16 cellular contexts compared by ENCODE assay signal in genomic region chr1:162088281-162088969, GRCh38. TPM values are rescaled to one million over a fixed set of nuclear protein-coding genes. Genes with fewer than 3 reads are reported as not detected.
"Had no signal": no experiment of that assay in that cellular context is flagged by ENCODE, and none has a peak within 500 bp of the region (broad histone marks: within the 10 kb centered on the region; RNA-seq: fewer than 3 reads in every experiment).

No MANE protein-coding gene starts in this region.

- ATAC-seq: activated CD8-positive, alpha-beta memory T cell treated with anti-CD3 and anti-CD28 coated beads, Interleukin-2, amount 10 ng/mL, durations not matched to agents 7 days and 5 days; lower lobe of right lung; stimulated activated effector memory CD8-positive, alpha-beta T cell treated with anti-CD3 and anti-CD28 coated beads, Interleukin-12 subunit alpha, Interleukin-12 subunit beta, amount 100 ng/mL, for 72 hours had no signal

- DNase-seq: activated CD4-positive, alpha-beta T cell treated with anti-CD3 and anti-CD28 coated beads, Interleukin-2, amount 50 U/mL, for 4 hours; activated CD4-positive, CD25-positive, alpha-beta regulatory T cell treated with anti-CD3 and anti-CD28 coated beads, Interleukin-2, amount 50 U/mL, for 72 hours; activated CD8-positive, alpha-beta memory T cell treated with anti-CD3 and anti-CD28 coated beads, Interleukin-2, amount 10 ng/mL, durations not matched to agents 7 days and 5 days; activated effector memory CD4-positive, alpha-beta T cell treated with anti-CD3 and anti-CD28 coated beads, Interleukin-2, amount 50 U/mL, for 16 hours; activated naive CD8-positive, alpha-beta T cell treated with anti-CD3 and anti-CD28 coated beads, Interleukin-2, amount 10 ng/mL, durations not matched to agents 7 days and 5 days; activated T-cell treated with anti-CD3 and anti-CD28 coated beads, Interleukin-2, amount 50 U/mL, for 24 hours; anterior cingulate cortex; kidney; lower lobe of right lung; midbrain; naive B cell; small intestine had no signal

- H3K4me3 ChIP-seq: breast epithelium, lower lobe of right lung, right atrium auricular region, tibial nerve had no signal

RNA-seq across cellular contexts. Expression of gene NOS1AP, which starts 18.9 kb away (rescaled TPM):
- total RNA-seq: activated CD8-positive, alpha-beta memory T cell treated with anti-CD3 and anti-CD28 coated beads, Interleukin-2, amount 10 ng/mL, durations not matched to agents 7 days and 5 days; activated naive CD8-positive, alpha-beta T cell treated with anti-CD3 and anti-CD28 coated beads, Interleukin-2, amount 10 ng/mL, durations not matched to agents 7 days and 5 days had no signal
